Comparison of ENCODE assay signal across 11 cellular contexts in genomic region chr2:65081232-65081685, GRCh38. TPM values are rescaled to one million over a fixed set of nuclear protein-coding genes. Genes with fewer than 3 reads are reported as not detected.
DNase-seq lines count a peak whose midpoint lies in the region; ATAC-seq, FAIRE-seq and TF ChIP-seq lines count a peak whose summit lies in the region.
"Had no signal": no experiment of that assay in that cellular context is flagged by ENCODE, and none has a peak within 500 bp of the region (broad histone marks: within the 10 kb centered on the region; RNA-seq: fewer than 3 reads in every experiment).

No MANE protein-coding gene starts in this region.

- H3K4me1 ChIP-seq in BLaER1 treated with 17β-estradiol and CSF1 and Interleukin-3, amounts not matched to agents 10 nM and 100 nM = peaks cover 30 to 81% (median 35%) of the 10 kb centered on the region in 10 experiments
- H3K4me1 ChIP-seq in HepG2 (ENCODE audit: insufficient read depth, low read length) = peaks cover 17% of the 10 kb centered on the region
- peaks cover 5 to 11% (median 8%) of the 10 kb centered on the region in 4 donors for H3K4me1 ChIP-seq in transverse colon
- H3K4me1 ChIP-seq in effector memory CD4-positive, alpha-beta T cell (ENCODE audit: control insufficient read depth, insufficient read depth, low read length, poor library complexity, severe bottlenecking) = no peaks in the 10 kb centered on the region

- TF ChIP-seq EP300 in HepG2 (IDR thresholded peaks at IDR 0.05; ENCODE audit: low read depth in 2 of 2, low read length in 2 of 2) (no peak), HepG2 (CRISPR knock-in tag; IDR thresholded peaks at IDR 0.05; ENCODE audit: borderline replicate concordance) (no peak), transverse colon (IDR thresholded peaks at IDR 0.05; ENCODE audit: low read depth) (no peak)

- no peaks in the 10 kb centered on the region for H3K27me3 ChIP-seq in BLaER1 treated with 17β-estradiol and CSF1 and Interleukin-3, amounts not matched to agents 10 nM and 100 nM
- H3K27me3 ChIP-seq in HepG2 (ENCODE audit: control insufficient read depth in 1 of 2, insufficient read depth in 2 of 2, low read length in 2 of 2) (no peaks in the 10 kb centered on the region), transverse colon (no peaks in the 10 kb centered on the region)
- no peaks in the 10 kb centered on the region for H3K27me3 ChIP-seq in effector memory CD4-positive, alpha-beta T cell (replicated peaks; ENCODE audit: control insufficient read depth, insufficient read depth, low read length, poor library complexity, severe bottlenecking)

- ATAC-seq in HepG2 (peak; percentile 12), GM19328 (IDR thresholded peaks at IDR 0.05; ENCODE audit: unreplicated experiment) (no peak), HG02885 (IDR thresholded peaks at IDR 0.05; ENCODE audit: poor library complexity, unreplicated experiment) (no peak)
- ATAC-seq: stimulated activated effector memory CD8-positive, alpha-beta T cell treated with anti-CD3 and anti-CD28 coated beads, Interleukin-12 subunit alpha, Interleukin-12 subunit beta, amount 100 ng/mL, for 72 hours had no signal

- no peaks in the 10 kb centered on the region for H3K9me3 ChIP-seq in BLaER1 treated with 17β-estradiol and CSF1 and Interleukin-3, amounts not matched to agents 10 nM and 100 nM (replicated peaks in 1 of 11)
- H3K9me3 ChIP-seq in HepG2 (ENCODE audit: low read length) = no peaks in the 10 kb centered on the region
- H3K9me3 ChIP-seq in transverse colon = no peaks in the 10 kb centered on the region
- no peaks in the 10 kb centered on the region for H3K9me3 ChIP-seq in effector memory CD4-positive, alpha-beta T cell (ENCODE audit: control insufficient read depth, low read length)

- H3K9ac ChIP-seq in BLaER1 treated with 17β-estradiol and CSF1 and Interleukin-3, amounts not matched to agents 10 nM and 100 nM = peak overlapping the region in 10 of 11 experiments; percentile 25 to 70 (median 51); a peak in 15 of 22 replicates
- H3K9ac ChIP-seq in HepG2 (ENCODE audit: insufficient read depth, low read depth, low read length) = no peak overlapping the region

- TF ChIP-seq CTCF in HepG2 (CRISPR knock-in tag; IDR thresholded peaks at IDR 0.05) (no peak), transverse colon (IDR thresholded peaks at IDR 0.05) (no peak)

- no peaks in the 10 kb centered on the region for H3K27me3 Mint-ChIP-seq in activated naive CD8-positive, alpha-beta T cell treated with anti-CD3 and anti-CD28 coated beads for 36 hours

- peak overlapping the region; percentile 31 for H3K27ac Mint-ChIP-seq in activated naive CD8-positive, alpha-beta T cell treated with anti-CD3 and anti-CD28 coated beads for 36 hours

- BruUV-seq in HepG2 (replicated peaks; lab: Mats Ljungman, UMichigan) = no TSS peak

- H3K4me3 Mint-ChIP-seq in activated naive CD8-positive, alpha-beta T cell treated with anti-CD3 and anti-CD28 coated beads for 36 hours = no peak overlapping the region
- H3K4me3 Mint-ChIP-seq: stimulated activated effector memory CD8-positive, alpha-beta T cell treated with anti-CD3 and anti-CD28 coated beads, Interleukin-12 subunit alpha, Interleukin-12 subunit beta, amount 100 ng/mL, for 72 hours had no signal

- peak overlapping the region; percentile 38 to 83 (median 66); a peak in 21 of 22 replicates for H3K27ac ChIP-seq in BLaER1 treated with 17β-estradiol and CSF1 and Interleukin-3, amounts not matched to agents 10 nM and 100 nM
- peak overlapping the region; percentile 9 for H3K27ac ChIP-seq in HepG2 (ENCODE audit: extremely low read length, insufficient read depth, low read length)
- H3K27ac ChIP-seq in transverse colon = peak overlapping the region in 1 of 4 donors; percentile 30
- H3K27ac ChIP-seq in effector memory CD4-positive, alpha-beta T cell (ENCODE audit: insufficient read depth, low read length, poor library complexity, severe bottlenecking) = no peak overlapping the region

- no peaks in the 10 kb centered on the region for H3K9me3 Mint-ChIP-seq in activated naive CD8-positive, alpha-beta T cell treated with anti-CD3 and anti-CD28 coated beads for 36 hours
- H3K9me3 Mint-ChIP-seq: stimulated activated effector memory CD8-positive, alpha-beta T cell treated with anti-CD3 and anti-CD28 coated beads, Interleukin-12 subunit alpha, Interleukin-12 subunit beta, amount 100 ng/mL, for 72 hours had no signal

- H3K79me2 ChIP-seq in HepG2 (ENCODE audit: insufficient read depth, low read length) = no peaks in the 10 kb centered on the region

- in situ Hi-C loops in HepG2 (cut with HindIII; ENCODE audit: extremely low pct_ligation_motif_present, low pct_unique_long_range_greater_than_20kb) = no loop called here
- in situ Hi-C loops in transverse colon (cut with MboI; ENCODE audit: low pct_ligation_motif_present in 1 of 4, low pct_unique_long_range_greater_than_20kb in 1 of 4, low sequenced_read_pairs in 3 of 4) = no loop called here

- FAIRE-seq in HepG2 (lab: Jason Lieb, UNC) = no peak

- H4K20me1 ChIP-seq in BLaER1 treated with 17β-estradiol and CSF1 and Interleukin-3, amounts not matched to agents 10 nM and 100 nM = peaks cover 28 to 100% (median 80%) of the 10 kb centered on the region in 11 experiments; a peak in 20 of 22 replicates
- peaks cover 7% of the 10 kb centered on the region; the same call in 1 of the 2 replicates for H4K20me1 ChIP-seq in HepG2 (ENCODE audit: insufficient read depth, low read length)

- intact Hi-C loops in HepG2 (cut with micrococcal nuclease; ENCODE audit: unreplicated experiment) (no loop called here), transverse colon (cut with DNase I; ENCODE audit: low total_unique reads) (no loop called here)

- no peak for TF ChIP-seq RAD21 in HepG2 (CRISPR knock-in tag; IDR thresholded peaks at IDR 0.05)

- peak overlapping the region in 1 of 10 experiments; percentile 26; a peak in 1 of 20 replicates for H3K4me3 ChIP-seq in BLaER1 treated with 17β-estradiol and CSF1 and Interleukin-3, amounts not matched to agents 10 nM and 100 nM
- no peak overlapping the region for H3K4me3 ChIP-seq in HepG2 (replicated peaks in 1 of 3; ENCODE audit: insufficient read depth in 1 of 3, low read depth in 2 of 3, low read length in 3 of 3)
- no peak overlapping the region for H3K4me3 ChIP-seq in transverse colon
- no peak overlapping the region for H3K4me3 ChIP-seq in effector memory CD4-positive, alpha-beta T cell (ENCODE audit: insufficient read depth, low read depth, low read length, poor library complexity, severe bottlenecking)

- DNase-seq in KG1 (lab: John Stamatoyannopoulos, UW) = peak; percentile 72
- DNase-seq in activated naive CD8-positive, alpha-beta T cell treated with anti-CD3 and anti-CD28 coated beads for 36 hours = no peak
- DNase-seq in HepG2 (ENCODE audit: low spot score) = no peak
- no peak for DNase-seq in transverse colon
- no peak for DNase-seq in effector memory CD4-positive, alpha-beta T cell
- DNase-seq: activated CD4-positive, CD25-positive, alpha-beta regulatory T cell treated with anti-CD3 and anti-CD28 coated beads, Interleukin-2, amount 50 U/mL, for 72 hours; HCEC 1CT had no signal

- CTCF ChIA-PET in HepG2 (lab: Yijun Ruan, JAX; ENCODE audit: low intra/inter-chr PET ratio, low total read pairs) = no interaction called here

- H2AFZ ChIP-seq in HepG2 (ENCODE audit: low read length) = no peak overlapping the region

- peaks cover 81 to 92% (median 87%) of the 10 kb centered on the region in 11 experiments for H3K36me3 ChIP-seq in BLaER1 treated with 17β-estradiol and CSF1 and Interleukin-3, amounts not matched to agents 10 nM and 100 nM
- H3K36me3 ChIP-seq in HepG2 (replicated peaks in 1 of 2; ENCODE audit: control insufficient read depth in 1 of 2, insufficient read depth in 2 of 2, low read length in 2 of 2) = peaks cover 25 to 61% of the 10 kb centered on the region in 2 experiments
- H3K36me3 ChIP-seq in transverse colon = peaks cover 0 to 42% (median 20%) of the 10 kb centered on the region in 4 donors
- H3K36me3 ChIP-seq in effector memory CD4-positive, alpha-beta T cell (ENCODE audit: control insufficient read depth, insufficient read depth, low read length) = peaks cover 59% of the 10 kb centered on the region

- POLR2A ChIA-PET in HepG2 (lab: Yijun Ruan, JAX) = no interaction called here

- peak overlapping the region; percentile 12 to 81 (median 68) for H3K4me2 ChIP-seq in BLaER1 treated with 17β-estradiol and CSF1 and Interleukin-3, amounts not matched to agents 10 nM and 100 nM
- no peak overlapping the region for H3K4me2 ChIP-seq in HepG2 (ENCODE audit: low read depth, low read length)

- WGBS in HepG2 (ENCODE audit: low lambda C conversion rate) = 93% methylated on average over 4 of the region's 4 CpGs
- 65 to 80% methylated on average over 4 of the region's 4 CpGs for whole genome bisulfite sequencing in transverse colon (ENCODE audit: low coverage in 1 of 2), 2 donors

- peaks cover 8% of the 10 kb centered on the region for H3K4me1 Mint-ChIP-seq in activated naive CD8-positive, alpha-beta T cell treated with anti-CD3 and anti-CD28 coated beads for 36 hours
- H3K4me1 Mint-ChIP-seq: stimulated activated effector memory CD8-positive, alpha-beta T cell treated with anti-CD3 and anti-CD28 coated beads, Interleukin-12 subunit alpha, Interleukin-12 subunit beta, amount 100 ng/mL, for 72 hours had no signal

- peaks cover 16% of the 10 kb centered on the region for H3K36me3 Mint-ChIP-seq in activated naive CD8-positive, alpha-beta T cell treated with anti-CD3 and anti-CD28 coated beads for 36 hours

- TF ChIP-seq POLR2A in HepG2 (IDR thresholded peaks at IDR 0.05; ENCODE audit: insufficient read depth in 1 of 2, low read depth in 2 of 2, low read length in 2 of 2) (0 out of 4 replicates have a peak, but pooled peaks of 1 of the 2 experiments have one; percentile 36), transverse colon (IDR thresholded peaks at IDR 0.05) (no peak)

RNA-seq across cellular contexts. Expression of gene CEP68, which starts 25.0 kb away (rescaled TPM):
- total RNA-seq in activated naive CD8-positive, alpha-beta T cell treated with anti-CD3 and anti-CD28 coated beads for 36 hours = 1 to 10 TPM; 4.0 TPM
- total RNA-seq in HepG2 (2016; rRNA removed; fragmentation: Illumina TruSeq; extraction: Trizol) (5.7 TPM in 2 replicates), transverse colon (10 to 100 TPM; 11.6 to 32.2 (median 15.9) TPM)
- 1.9 TPM in 2 replicates for total RNA-seq in HepG2 (2016; cell fraction: cytosol; rRNA removed; fragmentation: Illumina TruSeq; extraction: Trizol; ENCODE audit: low read depth)
- total RNA-seq in HepG2 (2016; cell fraction: insoluble cytoplasmic fraction; rRNA removed; fragmentation: Illumina TruSeq; extraction: Trizol) = 5.6 and 6.0 TPM in 2 replicates
- 3.4 and 4.0 TPM in 2 replicates for total RNA-seq in HepG2 (2016; cell fraction: membrane; rRNA removed; fragmentation: Illumina TruSeq; extraction: Trizol)
- total RNA-seq in HepG2 (2016; cell fraction: nucleus; rRNA removed; fragmentation: Illumina TruSeq; extraction: Trizol) = 7.9 and 8.3 TPM in 2 replicates
- 9.3 and 12.5 TPM in 2 replicates for polyA plus RNA-seq in HepG2 (2011; rRNA removed)
- 4.1 and 4.8 TPM in 2 replicates for polyA plus RNA-seq in HepG2 (2011; cell fraction: cytosol; rRNA removed)
- polyA plus RNA-seq in HepG2 (2011; cell fraction: nucleus; rRNA removed) = 13.9 and 15.6 TPM in 2 replicates
- polyA plus RNA-seq in HepG2 (2012) = 5.5 and 6.4 TPM in 2 replicates
- 1.7 and 2.8 TPM in 2 replicates for polyA plus RNA-seq in HepG2 (2016; cell fraction: cytosol; fragmentation: Illumina TruSeq; extraction: Trizol; ENCODE audit: low read depth)
- polyA plus RNA-seq in HepG2 (2016; cell fraction: insoluble cytoplasmic fraction; fragmentation: Illumina TruSeq; extraction: Trizol; ENCODE audit: low read depth) = 5.5 and 8.7 TPM in 2 replicates
- polyA plus RNA-seq in HepG2 (2016; cell fraction: membrane; fragmentation: Illumina TruSeq; extraction: Trizol; ENCODE audit: low read depth) = 3.2 and 3.8 TPM in 2 replicates
- 8.7 and 9.2 TPM in 2 replicates for polyA plus RNA-seq in HepG2 (2016; cell fraction: nucleus; fragmentation: Illumina TruSeq; extraction: Trizol; ENCODE audit: insufficient read depth, low read depth)
- 8.4 and 44.8 TPM in 2 replicates for polyA minus RNA-seq in HepG2 (2011; rRNA and poly(A)+ RNA removed; ENCODE audit: low replicate concordance)
- 5.8 and 6.2 TPM in 2 replicates for polyA minus RNA-seq in HepG2 (2011; cell fraction: cytosol; rRNA and poly(A)+ RNA removed)
- polyA minus RNA-seq in HepG2 (2011; cell fraction: nucleus; rRNA and poly(A)+ RNA removed) = 22.0 and 22.4 TPM in 2 replicates

RNA-seq across cellular contexts. Expression of gene RAB1A, which starts 48.6 kb away (rescaled TPM):
- 10 to 100 TPM; 79.0 to 80.5 TPM for total RNA-seq in activated naive CD8-positive, alpha-beta T cell treated with anti-CD3 and anti-CD28 coated beads for 36 hours
- total RNA-seq in HepG2 (2016; rRNA removed; fragmentation: Illumina TruSeq; extraction: Trizol) (206 and 311 TPM in 2 replicates), transverse colon (10 to 100 TPM; 16.9 to 98.3 (median 55.0) TPM)
- total RNA-seq in HepG2 (2016; cell fraction: cytosol; rRNA removed; fragmentation: Illumina TruSeq; extraction: Trizol; ENCODE audit: low read depth) = 27.8 and 28.9 TPM in 2 replicates
- total RNA-seq in HepG2 (2016; cell fraction: insoluble cytoplasmic fraction; rRNA removed; fragmentation: Illumina TruSeq; extraction: Trizol) = 208 and 306 TPM in 2 replicates
- total RNA-seq in HepG2 (2016; cell fraction: membrane; rRNA removed; fragmentation: Illumina TruSeq; extraction: Trizol) = 98.9 and 106 TPM in 2 replicates
- 101 and 108 TPM in 2 replicates for total RNA-seq in HepG2 (2016; cell fraction: nucleus; rRNA removed; fragmentation: Illumina TruSeq; extraction: Trizol)
- polyA plus RNA-seq in HepG2 (2011; rRNA removed) = 174 and 226 TPM in 2 replicates
- 101 and 153 TPM in 2 replicates for polyA plus RNA-seq in HepG2 (2011; cell fraction: cytosol; rRNA removed)
- 26.7 and 44.5 TPM in 2 replicates for polyA plus RNA-seq in HepG2 (2011; cell fraction: nucleus; rRNA removed)
- 237 and 266 TPM in 2 replicates for polyA plus RNA-seq in HepG2 (2012)
- 46.4 and 51.5 TPM in 2 replicates for polyA plus RNA-seq in HepG2 (2016; cell fraction: cytosol; fragmentation: Illumina TruSeq; extraction: Trizol; ENCODE audit: low read depth)
- polyA plus RNA-seq in HepG2 (2016; cell fraction: insoluble cytoplasmic fraction; fragmentation: Illumina TruSeq; extraction: Trizol; ENCODE audit: low read depth) = 489 and 498 TPM in 2 replicates
- polyA plus RNA-seq in HepG2 (2016; cell fraction: membrane; fragmentation: Illumina TruSeq; extraction: Trizol; ENCODE audit: low read depth) = 122 and 126 TPM in 2 replicates
- 219 and 228 TPM in 2 replicates for polyA plus RNA-seq in HepG2 (2016; cell fraction: nucleus; fragmentation: Illumina TruSeq; extraction: Trizol; ENCODE audit: insufficient read depth, low read depth)
- 26.5 and 48.9 TPM in 2 replicates for polyA minus RNA-seq in HepG2 (2011; rRNA and poly(A)+ RNA removed; ENCODE audit: low replicate concordance)
- polyA minus RNA-seq in HepG2 (2011; cell fraction: cytosol; rRNA and poly(A)+ RNA removed) = 83.1 and 93.6 TPM in 2 replicates
- polyA minus RNA-seq in HepG2 (2011; cell fraction: nucleus; rRNA and poly(A)+ RNA removed) = 58.2 and 71.1 TPM in 2 replicates
